20 cellular contexts compared by ENCODE assay signal in genomic region chr2:140603401-140603800, GRCh38.
DNase-seq lines count a peak whose midpoint lies in the region; ATAC-seq, FAIRE-seq and TF ChIP-seq lines count a peak whose summit lies in the region.
"Had no signal": no experiment of that assay in that cellular context is flagged by ENCODE, and none has a peak within 500 bp of the region (broad histone marks: within the 10 kb centered on the region; RNA-seq: fewer than 3 reads in every experiment).

No MANE protein-coding gene starts in this region.

- no peak for ATAC-seq in GM21390 (IDR thresholded peaks at IDR 0.05; ENCODE audit: unreplicated experiment)
- ATAC-seq in HG03045 (IDR thresholded peaks at IDR 0.05; ENCODE audit: unreplicated experiment) = no peak
- ATAC-seq: A549; CD8-positive, alpha-beta T cell had no signal

- H3K27me3 ChIP-seq in Karpas-422 (ENCODE audit: low read length) = no peaks in the 10 kb centered on the region
- H3K27me3 ChIP-seq: BLaER1 treated with 17β-estradiol and CSF1 and Interleukin-3, amounts not matched to agents 10 nM and 100 nM had no signal

- no peaks in the 10 kb centered on the region for H3K4me1 ChIP-seq in Karpas-422 (ENCODE audit: low read length)
- H3K4me1 ChIP-seq: A549, Caco-2 had no signal

- FAIRE-seq in TTC549 (lab: Jason Lieb, UNC) = peak; percentile 49
- FAIRE-seq: A549, G401.6, GM12891, GM19239 had no signal

- DNase-seq in Karpas-422 (no peak), fibroblast of the aortic adventitia (ENCODE audit: low read depth) (peak; percentile 11), SHP77 (lab: John Stamatoyannopoulos, UW) (no peak)
- DNase-seq: AML-193; Caco-2; Calu3; CD4-positive, alpha-beta T cell; CD8-positive, alpha-beta T cell; DMS79 treated with DMSO at 0.1 percent for 48 hours; GF-D8 had no signal

- H3K9me3 ChIP-seq in Karpas-422 (ENCODE audit: low read length) = peaks cover 22% of the 10 kb centered on the region
- H3K9me3 ChIP-seq: A549, Caco-2 had no signal

- no peak overlapping the region for H3K4me2 ChIP-seq in Karpas-422 (ENCODE audit: low read depth, low read length, poor library complexity, severe bottlenecking)
- H3K4me2 ChIP-seq: A549 had no signal

- H3K36me3 ChIP-seq in Karpas-422 (ENCODE audit: insufficient read depth, low read length) = no peaks in the 10 kb centered on the region
- H3K36me3 ChIP-seq: BLaER1 treated with 17β-estradiol and CSF1 and Interleukin-3, amounts not matched to agents 10 nM and 100 nM had no signal

- H3K9me2 ChIP-seq in Karpas-422 (replicated peaks; ENCODE audit: insufficient read depth, low read length) = no peaks in the 10 kb centered on the region

- H3K27ac ChIP-seq in Karpas-422 (ENCODE audit: low read length) = no peak overlapping the region
- H3K27ac ChIP-seq: 22Rv1; A549; BLaER1 treated with 17β-estradiol and CSF1 and Interleukin-3, amounts not matched to agents 10 nM and 100 nM; C4-2B had no signal

- TF ChIP-seq CTCF in fibroblast of the aortic adventitia (IDR thresholded peaks at IDR 0.05; ENCODE audit: insufficient read depth, low read length) = no peak

- H3K79me2 ChIP-seq in Karpas-422 (ENCODE audit: low read length) = no peaks in the 10 kb centered on the region

- no peaks in the 10 kb centered on the region for H4K20me1 ChIP-seq in Karpas-422 (ENCODE audit: insufficient read depth, low read depth, low read length)
- H4K20me1 ChIP-seq: BLaER1 treated with 17β-estradiol and CSF1 and Interleukin-3, amounts not matched to agents 10 nM and 100 nM had no signal

- H2AFZ ChIP-seq in Karpas-422 (ENCODE audit: low read length) = peak overlapping the region; percentile 21

- H3K4me3 ChIP-seq in Karpas-422 (ENCODE audit: low read length) = no peak overlapping the region
- no peak overlapping the region for H3K4me3 ChIP-seq in fibroblast of the aortic adventitia (ENCODE audit: low read depth, low read length)
- H3K4me3 ChIP-seq: A549; BLaER1 treated with 17β-estradiol and CSF1 and Interleukin-3, amounts not matched to agents 10 nM and 100 nM had no signal

- H3K9ac ChIP-seq in Karpas-422 (ENCODE audit: low read length) = no peak overlapping the region
- H3K9ac ChIP-seq: BLaER1 treated with 17β-estradiol and CSF1 and Interleukin-3, amounts not matched to agents 10 nM and 100 nM had no signal
